8 cellular contexts compared by ENCODE assay signal in genomic region chr17:35088911-35089845, GRCh38. TPM values are rescaled to one million over a fixed set of nuclear protein-coding genes. Genes with fewer than 3 reads are reported as not detected.
A peak's percentile ranks its signal among the peaks of the same experiment; 100 is the strongest.
DNase-seq lines count a peak whose midpoint lies in the region; FAIRE-seq and TF ChIP-seq lines count a peak whose summit lies in the region.

No MANE protein-coding gene starts in this region.

- CTCF ChIA-PET in activated naive CD4-positive, alpha-beta T cell treated with anti-CD3 and anti-CD28 coated beads, Interleukin-2, amount 10 ng/mL, durations not matched to agents 7 days and 5 days (lab: Charles Lee): interaction anchor here (0.8 to 3.1 kb wide), 25 partner anchors 9 to 108 kb away, joined by 3 to 31 read pairs (median 6); partner anchors contain the start of genes RAD51D and RFFL

- FAIRE-seq in H54 (lab: Jason Lieb, UNC): no peak

- intact Hi-C loops in testis (cut with DNase I; ENCODE audit: low total_unique reads): no loop called here

- H3K36me3 ChIP-seq in testis (ENCODE audit: low read depth, missing control alignments): no peaks in the 10 kb centered on the region

- H3K4me3 Mint-ChIP-seq in activated naive CD4-positive, alpha-beta T cell treated with anti-CD3 and anti-CD28 coated beads, Interleukin-2, amount 10 ng/mL, durations not matched to agents 7 days and 5 days: peak overlapping the region; percentile 89

- DNase-seq in GF-D8 (lab: John Stamatoyannopoulos, UW): peak; percentile 9
- DNase-seq in H54 (ENCODE audit: insufficient read length, low spot score): peak; percentile 51
- peak; percentile 85 for DNase-seq in LoVo (ENCODE audit: low spot score)
- peak; percentile 75 for DNase-seq in SK-MEL-5 (ENCODE audit: low read depth, low spot score)
- peak; percentile 89 for DNase-seq in activated naive CD4-positive, alpha-beta T cell treated with anti-CD3 and anti-CD28 coated beads, Interleukin-2, amount 10 ng/mL, durations not matched to agents 7 days and 5 days
- DNase-seq in germinal center (ENCODE audit: low spot score): peak; percentile 90
- peak; percentile 73 for DNase-seq in occipital lobe (lab: John Stamatoyannopoulos, UW)
- peak; percentile 92 for DNase-seq in testis

- no peaks in the 10 kb centered on the region for H3K9me3 ChIP-seq in testis

- peak overlapping the region; percentile 95 to 97 for H3K4me3 ChIP-seq in testis

- WGBS in testis, 2 donors: 3 to 20% methylated on average over 7 to 49 of the region's 92 CpGs

- in situ Hi-C loops in SK-MEL-5 (cut with HindIII; ENCODE audit: low pct_unique_long_range_greater_than_20kb, low sequenced_read_pairs): no loop called here

- TF ChIP-seq POLR2A in H54 (IDR thresholded peaks at IDR 0.05; ENCODE audit: low read depth, low read length): 0 out of 2 replicates have a peak, but pooled peaks have one; percentile 27
- no peak for TF ChIP-seq POLR2A in testis (IDR thresholded peaks at IDR 0.05)

- H3K27me3 Mint-ChIP-seq in activated naive CD4-positive, alpha-beta T cell treated with anti-CD3 and anti-CD28 coated beads, Interleukin-2, amount 10 ng/mL, durations not matched to agents 7 days and 5 days: no peaks in the 10 kb centered on the region

- H3K36me3 Mint-ChIP-seq in activated naive CD4-positive, alpha-beta T cell treated with anti-CD3 and anti-CD28 coated beads, Interleukin-2, amount 10 ng/mL, durations not matched to agents 7 days and 5 days: peaks cover 2% of the 10 kb centered on the region

- H3K27ac Mint-ChIP-seq in activated naive CD4-positive, alpha-beta T cell treated with anti-CD3 and anti-CD28 coated beads, Interleukin-2, amount 10 ng/mL, durations not matched to agents 7 days and 5 days: peak overlapping the region; percentile 91

- H3K27ac ChIP-seq in testis: peak overlapping the region; percentile 89 to 94

- H3K4me1 ChIP-seq in testis: peaks cover 11% of the 10 kb centered on the region

- H3K4me1 Mint-ChIP-seq in activated naive CD4-positive, alpha-beta T cell treated with anti-CD3 and anti-CD28 coated beads, Interleukin-2, amount 10 ng/mL, durations not matched to agents 7 days and 5 days: peaks cover 54% of the 10 kb centered on the region

- H3K9me3 Mint-ChIP-seq in activated naive CD4-positive, alpha-beta T cell treated with anti-CD3 and anti-CD28 coated beads, Interleukin-2, amount 10 ng/mL, durations not matched to agents 7 days and 5 days: no peaks in the 10 kb centered on the region

- peak; percentile 84 to 89 (median 87) for TF ChIP-seq CTCF in testis (IDR thresholded peaks at IDR 0.05)

- H3K27me3 ChIP-seq in testis: no peaks in the 10 kb centered on the region

RNA-seq across cellular contexts. Expression of gene RFFL, which starts 25.7 kb away (rescaled TPM):
- total RNA-seq in SK-MEL-5 (2014; rRNA removed; shearing (Covaris generic)): 9.7 and 11.2 TPM in 2 replicates
- 10.6 and 11.4 TPM in 2 replicates for polyA plus RNA-seq in SK-MEL-5 (2015; cell fraction: cytosol; rRNA removed)
- polyA plus RNA-seq in SK-MEL-5 (2015; cell fraction: nucleus; rRNA removed): 4.3 and 6.2 TPM in 2 replicates
- total RNA-seq in occipital lobe (7.8 TPM), testis (10 to 100 TPM; 42.0 to 46.3 TPM)
- 68.6 TPM for polyA plus RNA-seq in testis (ENCODE audit: insufficient read depth, low read depth, low replicate concordance)

RNA-seq across cellular contexts. Expression of gene RAD51D, which starts 30.5 kb away (rescaled TPM):
- total RNA-seq in SK-MEL-5 (2014; rRNA removed; shearing (Covaris generic)): 5.5 and 8.2 TPM in 2 replicates
- polyA plus RNA-seq in SK-MEL-5 (2015; cell fraction: cytosol; rRNA removed): 13.4 and 29.2 TPM in 2 replicates
- 15.1 and 22.7 TPM in 2 replicates for polyA plus RNA-seq in SK-MEL-5 (2015; cell fraction: nucleus; rRNA removed)
- total RNA-seq in occipital lobe: 8.6 TPM
- total RNA-seq in testis: 10 to 100 TPM; 16.8 to 18.4 TPM
- 24.3 TPM for polyA plus RNA-seq in testis (ENCODE audit: insufficient read depth, low read depth, low replicate concordance)

RNA-seq across cellular contexts. Expression of gene FNDC8, which starts 32.2 kb away (rescaled TPM):
- total RNA-seq in SK-MEL-5 (2014; rRNA removed; shearing (Covaris generic)): not detected in 2 replicates
- polyA plus RNA-seq in SK-MEL-5 (2015; cell fraction: cytosol; rRNA removed): not detected in 2 replicates
- polyA plus RNA-seq in SK-MEL-5 (2015; cell fraction: nucleus; rRNA removed): not detected in 2 replicates
- total RNA-seq in occipital lobe (not detected), testis (100 to 1,000 TPM in 1 of 2 donors, 10 to 100 TPM in 1; 39.0 to 120 TPM)
- 138 TPM for polyA plus RNA-seq in testis (ENCODE audit: insufficient read depth, low read depth, low replicate concordance)

RNA-seq across cellular contexts. Expression of gene NLE1, which starts 52.9 kb away (rescaled TPM):
- 27.4 and 33.7 TPM in 2 replicates for total RNA-seq in SK-MEL-5 (2014; rRNA removed; shearing (Covaris generic))
- polyA plus RNA-seq in SK-MEL-5 (2015; cell fraction: cytosol; rRNA removed): 24.2 and 27.4 TPM in 2 replicates
- polyA plus RNA-seq in SK-MEL-5 (2015; cell fraction: nucleus; rRNA removed): 22.9 and 33.5 TPM in 2 replicates
- total RNA-seq in occipital lobe (22.8 TPM), testis (10 to 100 TPM; 14.6 to 15.4 TPM)
- polyA plus RNA-seq in testis (ENCODE audit: insufficient read depth, low read depth, low replicate concordance): 12.8 TPM

RNA-seq across cellular contexts. Expression of gene UNC45B, which starts 58.4 kb away (rescaled TPM):
- not detected in 2 replicates for total RNA-seq in SK-MEL-5 (2014; rRNA removed; shearing (Covaris generic))
- not detected in 2 replicates for polyA plus RNA-seq in SK-MEL-5 (2015; cell fraction: cytosol; rRNA removed)
- polyA plus RNA-seq in SK-MEL-5 (2015; cell fraction: nucleus; rRNA removed): 0.06 TPM in 1 of 2 replicates, not detected in the other
- 0.31 TPM for total RNA-seq in occipital lobe
- 1 to 10 TPM in 1 of 2 donors, under 1 TPM in 1; 0.68 to 1.1 TPM for total RNA-seq in testis
- 2.2 TPM for polyA plus RNA-seq in testis (ENCODE audit: insufficient read depth, low read depth, low replicate concordance)

Comparison
In these comparisons a context has a peak if more than half of its experiments do, and no peak if none do; other contexts are left out.
1. Peak in every context shown above with its lines: DNase-seq, H3K4me3 ChIP-seq and H3K27ac ChIP-seq.
2. DNase-seq: peak in every context shown above with its lines; median percentile 92 in testis; 90 in germinal center; 89 in activated naive CD4-positive, alpha-beta T cell treated with anti-CD3 and anti-CD28 coated beads, Interleukin-2, amount 10 ng/mL, durations not matched to agents 7 days and 5 days; 85 in LoVo; 75 in SK-MEL-5; 73 in occipital lobe; 51 in H54; 9 in GF-D8.
3. RNA of gene FNDC8, which starts 32.2 kb away (total RNA-seq): 39.0 to 120 TPM in testis; not detected in SK-MEL-5 and not detected in occipital lobe (single experiment); every median in the first group is over 10 times any median in the second.